In genomic region chr19:47315125-47315821, GRCh38 we compare ENCODE assay signal across 1 cellular context.
TF ChIP-seq lines count a peak whose summit lies in the region.

No MANE protein-coding gene starts in this region.

TF ChIP-seq in K562, 482 proteins besides CTCF, POLR2A, EP300 and RAD21 (continues in another document):
- TF ChIP-seq ZNF165 (CRISPR knock-in tag; IDR thresholded peaks at IDR 0.05; ENCODE audit: borderline replicate concordance) (no peak), E4F1 (CRISPR knock-in tag; IDR thresholded peaks at IDR 0.05; ENCODE audit: borderline replicate concordance) (no peak), NONO (IDR thresholded peaks at IDR 0.05; ENCODE audit: low read depth in 2 of 2, low read length in 1 of 2) (no peak), E2F3 (CRISPR knock-in tag; IDR thresholded peaks at IDR 0.05) (no peak), NCOA6 (IDR thresholded peaks at IDR 0.05) (no peak), RUNX1 (IDR thresholded peaks at IDR 0.05; ENCODE audit: low read depth) (no peak), BRD4 (IDR thresholded peaks at IDR 0.05) (no peak), HMGXB4 (CRISPR knock-in tag; IDR thresholded peaks at IDR 0.05) (no peak), HLTF (IDR thresholded peaks at IDR 0.05) (no peak), EP400 (IDR thresholded peaks at IDR 0.05) (peak; percentile 76), ZFP30 (CRISPR knock-in tag; IDR thresholded peaks at IDR 0.05; ENCODE audit: borderline replicate concordance) (no peak), ZNF449 (CRISPR knock-in tag; IDR thresholded peaks at IDR 0.05) (no peak), NFIX (CRISPR knock-in tag; IDR thresholded peaks at IDR 0.05; ENCODE audit: low read depth) (no peak), NR2C1 (IDR thresholded peaks at IDR 0.05) (no peak), NR2C1 (tag; IDR thresholded peaks at IDR 0.05) (peak; percentile 49; the same call in 1 of the 2 replicates), SP2 (IDR thresholded peaks at IDR 0.05; ENCODE audit: extremely low read depth, low read depth, low read length, poor library complexity, severe bottlenecking) (no peak), AFF1 (IDR thresholded peaks at IDR 0.05; ENCODE audit: low read depth in 1 of 2, partially characterized antibody in 2 of 2) (peak; percentile 14 to 51), MCM7 (IDR thresholded peaks at IDR 0.05) (no peak), HCFC1 (IDR thresholded peaks at IDR 0.05; ENCODE audit: low read depth, low read length) (no peak), CXXC5 (CRISPR knock-in tag; IDR thresholded peaks at IDR 0.05) (peak; percentile 72), RERE (CRISPR knock-in tag; IDR thresholded peaks at IDR 0.05; ENCODE audit: borderline replicate concordance) (no peak), CBX8 (IDR thresholded peaks at IDR 0.05; ENCODE audit: borderline replicate concordance, extremely low read depth, low read depth, low read length, poor library complexity, severe bottlenecking) (no peak), GABPB2 (CRISPR knock-in tag; conservative IDR thresholded peaks at IDR 0.05) (no peak), PYGO2 (tag; IDR thresholded peaks at IDR 0.05) (no peak), HDAC1 (IDR thresholded peaks at IDR 0.05) (peak in 1 of 2 experiments; percentile 70; a peak in 2 of 4 replicates), HDAC8 (tag; IDR thresholded peaks at IDR 0.05) (no peak), HMG20B (CRISPR knock-in tag; IDR thresholded peaks at IDR 0.05) (no peak), RNF219 (CRISPR knock-in tag; IDR thresholded peaks at IDR 0.05) (no peak), GATAD2A (IDR thresholded peaks at IDR 0.05) (no peak), GTF2B (IDR thresholded peaks at IDR 0.05; ENCODE audit: extremely low read depth, insufficient read length) (no peak), ZNF76 (CRISPR knock-in tag; IDR thresholded peaks at IDR 0.05; ENCODE audit: borderline replicate concordance) (no peak), SP1 (CRISPR knock-in tag; IDR thresholded peaks at IDR 0.05) (peak; percentile 61; the same call in 1 of the 2 replicates), ZNF644 (tag; IDR thresholded peaks at IDR 0.05; ENCODE audit: low read depth) (no peak), TCFL5 (CRISPR knock-in tag; conservative IDR thresholded peaks at IDR 0.05) (no peak), MBD1 (CRISPR knock-in tag; IDR thresholded peaks at IDR 0.05) (no peak), PHF8 (IDR thresholded peaks at IDR 0.05; ENCODE audit: borderline replicate concordance, low read length) (peak; percentile 28; the same call in 1 of the 2 replicates), ZNF589 (CRISPR knock-in tag; IDR thresholded peaks at IDR 0.05; ENCODE audit: low read depth) (peak; percentile 81), BMI1 (IDR thresholded peaks at IDR 0.05; ENCODE audit: low read length) (no peak), ZNF57 (CRISPR knock-in tag; IDR thresholded peaks at IDR 0.05) (no peak)
